Comparison of ENCODE assay signal across 2 cellular contexts in genomic region chr13:44692173-44692713, GRCh38.
TF ChIP-seq lines count a peak whose summit lies in the region.

No MANE protein-coding gene starts in this region.

TF ChIP-seq in SK-N-SH treated with all-trans-retinoic acid at 6 μM for 48 hours, 23 proteins besides CTCF, POLR2A, EP300 and RAD21 (continued from another document):
- peak; percentile 43; the same call in 1 of the 2 replicates for TF ChIP-seq CREB5 (CRISPR knock-in tag; IDR thresholded peaks at IDR 0.05; ENCODE audit: low read depth)
- peak; percentile 54; the same call in 1 of the 2 replicates for TF ChIP-seq TOX (CRISPR knock-in tag; IDR thresholded peaks at IDR 0.05; ENCODE audit: borderline replicate concordance)
- TF ChIP-seq, protein P1, sequence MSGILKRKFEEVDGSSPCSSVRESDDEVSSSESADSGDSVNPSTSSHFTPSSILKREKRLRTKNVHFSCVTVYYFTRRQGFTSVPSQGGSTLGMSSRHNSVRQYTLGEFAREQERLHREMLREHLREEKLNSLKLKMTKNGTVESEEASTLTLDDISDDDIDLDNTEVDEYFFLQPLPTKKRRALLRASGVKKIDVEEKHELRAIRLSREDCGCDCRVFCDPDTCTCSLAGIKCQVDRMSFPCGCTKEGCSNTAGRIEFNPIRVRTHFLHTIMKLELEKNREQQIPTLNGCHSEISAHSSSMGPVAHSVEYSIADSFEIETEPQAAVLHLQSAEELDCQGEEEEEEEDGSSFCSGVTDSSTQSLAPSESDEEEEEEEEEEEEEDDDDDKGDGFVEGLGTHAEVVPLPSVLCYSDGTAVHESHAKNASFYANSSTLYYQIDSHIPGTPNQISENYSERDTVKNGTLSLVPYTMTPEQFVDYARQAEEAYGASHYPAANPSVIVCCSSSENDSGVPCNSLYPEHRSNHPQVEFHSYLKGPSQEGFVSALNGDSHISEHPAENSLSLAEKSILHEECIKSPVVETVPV (CRISPR knock-in tag; IDR thresholded peaks at IDR 0.05) = peak; percentile 76; the same call in 1 of the 2 replicates
- no peak for TF ChIP-seq ZFP3 (CRISPR knock-in tag; IDR thresholded peaks at IDR 0.05)
- TF ChIP-seq, protein P2, sequence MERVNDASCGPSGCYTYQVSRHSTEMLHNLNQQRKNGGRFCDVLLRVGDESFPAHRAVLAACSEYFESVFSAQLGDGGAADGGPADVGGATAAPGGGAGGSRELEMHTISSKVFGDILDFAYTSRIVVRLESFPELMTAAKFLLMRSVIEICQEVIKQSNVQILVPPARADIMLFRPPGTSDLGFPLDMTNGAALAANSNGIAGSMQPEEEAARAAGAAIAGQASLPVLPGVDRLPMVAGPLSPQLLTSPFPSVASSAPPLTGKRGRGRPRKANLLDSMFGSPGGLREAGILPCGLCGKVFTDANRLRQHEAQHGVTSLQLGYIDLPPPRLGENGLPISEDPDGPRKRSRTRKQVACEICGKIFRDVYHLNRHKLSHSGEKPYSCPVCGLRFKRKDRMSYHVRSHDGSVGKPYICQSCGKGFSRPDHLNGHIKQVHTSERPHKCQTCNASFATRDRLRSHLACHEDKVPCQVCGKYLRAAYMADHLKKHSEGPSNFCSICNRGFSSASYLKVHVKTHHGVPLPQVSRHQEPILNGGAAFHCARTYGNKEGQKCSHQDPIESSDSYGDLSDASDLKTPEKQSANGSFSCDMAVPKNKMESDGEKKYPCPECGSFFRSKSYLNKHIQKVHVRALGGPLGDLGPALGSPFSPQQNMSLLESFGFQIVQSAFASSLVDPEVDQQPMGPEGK (CRISPR knock-in tag; IDR thresholded peaks at IDR 0.05; ENCODE audit: borderline replicate concordance) = peak; percentile 87; the same call in 1 of the 2 replicates
- TF ChIP-seq, protein P3, sequence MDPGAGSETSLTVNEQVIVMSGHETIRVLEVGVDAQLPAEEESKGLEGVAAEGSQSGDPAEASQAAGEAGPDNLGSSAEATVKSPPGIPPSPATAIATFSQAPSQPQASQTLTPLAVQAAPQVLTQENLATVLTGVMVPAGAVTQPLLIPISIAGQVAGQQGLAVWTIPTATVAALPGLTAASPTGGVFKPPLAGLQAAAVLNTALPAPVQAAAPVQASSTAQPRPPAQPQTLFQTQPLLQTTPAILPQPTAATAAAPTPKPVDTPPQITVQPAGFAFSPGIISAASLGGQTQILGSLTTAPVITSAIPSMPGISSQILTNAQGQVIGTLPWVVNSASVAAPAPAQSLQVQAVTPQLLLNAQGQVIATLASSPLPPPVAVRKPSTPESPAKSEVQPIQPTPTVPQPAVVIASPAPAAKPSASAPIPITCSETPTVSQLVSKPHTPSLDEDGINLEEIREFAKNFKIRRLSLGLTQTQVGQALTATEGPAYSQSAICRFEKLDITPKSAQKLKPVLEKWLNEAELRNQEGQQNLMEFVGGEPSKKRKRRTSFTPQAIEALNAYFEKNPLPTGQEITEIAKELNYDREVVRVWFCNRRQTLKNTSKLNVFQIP (CRISPR knock-in tag; IDR thresholded peaks at IDR 0.05; ENCODE audit: borderline replicate concordance, low read depth) = no peak

TF ChIP-seq in SK-N-SH, 30 proteins besides CTCF, POLR2A, EP300 and RAD21 (continued from another document):
- TF ChIP-seq, protein P4, sequence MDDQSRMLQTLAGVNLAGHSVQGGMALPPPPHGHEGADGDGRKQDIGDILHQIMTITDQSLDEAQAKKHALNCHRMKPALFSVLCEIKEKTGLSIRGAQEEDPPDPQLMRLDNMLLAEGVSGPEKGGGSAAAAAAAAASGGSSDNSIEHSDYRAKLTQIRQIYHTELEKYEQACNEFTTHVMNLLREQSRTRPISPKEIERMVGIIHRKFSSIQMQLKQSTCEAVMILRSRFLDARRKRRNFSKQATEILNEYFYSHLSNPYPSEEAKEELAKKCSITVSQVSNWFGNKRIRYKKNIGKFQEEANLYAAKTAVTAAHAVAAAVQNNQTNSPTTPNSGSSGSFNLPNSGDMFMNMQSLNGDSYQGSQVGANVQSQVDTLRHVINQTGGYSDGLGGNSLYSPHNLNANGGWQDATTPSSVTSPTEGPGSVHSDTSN (IDR thresholded peaks at IDR 0.05) = no peak
- TF ChIP-seq NRF1 (IDR thresholded peaks at IDR 0.05; ENCODE audit: low read depth, low read length) = no peak
